Comparison of ENCODE assay signal across 8 cellular contexts in genomic region chr3:129278970-129279906, GRCh38. TPM values are rescaled to one million over a fixed set of nuclear protein-coding genes. Genes with fewer than 3 reads are reported as not detected.
DNase-seq lines count a peak whose midpoint lies in the region; ATAC-seq and TF ChIP-seq lines count a peak whose summit lies in the region.

No MANE protein-coding gene starts in this region.

- H3K27me3 Mint-ChIP-seq in activated B cell treated with CpG ODN at 0.5 μM for 24 hours = no peaks in the 10 kb centered on the region

- peak overlapping the region; percentile 24; the same call in 1 of the 2 replicates for H3K27ac ChIP-seq in KMS-11

- no peaks in the 10 kb centered on the region for H3K9me3 Mint-ChIP-seq in activated B cell treated with CpG ODN at 0.5 μM for 24 hours

- peak overlapping the region; percentile 91 for H3K4me3 Mint-ChIP-seq in activated B cell treated with CpG ODN at 0.5 μM for 24 hours

- H3K36me3 Mint-ChIP-seq in activated B cell treated with CpG ODN at 0.5 μM for 24 hours (ENCODE audit: low read depth) = peaks cover 43% of the 10 kb centered on the region

- CTCF ChIA-PET in activated B cell treated with CpG ODN at 0.5 μM for 24 hours (lab: Charles Lee) = interaction anchor here (0.9 to 4.6 kb wide), 2 partner anchors 34 to 37 kb away, joined by 3 to 21 read pairs; a partner anchor contains a TSS

- peaks cover 86% of the 10 kb centered on the region for H3K4me1 Mint-ChIP-seq in activated B cell treated with CpG ODN at 0.5 μM for 24 hours

- peak overlapping the region; percentile 97 for H3K4me3 ChIP-seq in KMS-11 (IDR thresholded peaks at IDR 0.05; ENCODE audit: insufficient read depth, low read depth, low read length)

- no peak for TF ChIP-seq CTCF in KMS-11 (conservative IDR thresholded peaks at IDR 0.05; ENCODE audit: low read depth, low read length)
- no peak for TF ChIP-seq CTCF in activated B cell treated with CpG ODN at 0.5 μM for 24 hours (IDR thresholded peaks at IDR 0.05)

- no peaks in the 10 kb centered on the region for H3K36me3 ChIP-seq in KMS-11 (ENCODE audit: insufficient read depth)

- peaks cover 6% of the 10 kb centered on the region; the same call in 1 of the 2 replicates for H3K27me3 ChIP-seq in KMS-11 (ENCODE audit: insufficient read depth, low read depth)

- DNase-seq in DMS53 (lab: John Stamatoyannopoulos, UW) (peak; percentile 60), DMS53 treated with DMSO at 0.1 percent for 48 hours (lab: John Stamatoyannopoulos, UW; ENCODE audit: unreplicated experiment) (no peak), activated B cell treated with CpG ODN at 0.5 μM for 24 hours (peak; percentile 47), cerebellar cortex (ENCODE audit: low spot score) (peak; percentile 31), left kidney (ENCODE audit: low read depth, low spot score) (peak; percentile 85)
- peak; percentile 63 for DNase-seq in stimulated activated CD4-positive, alpha-beta T cell treated with anti-CD3 and anti-CD28 coated beads, Interleukin-4, amount 100 ng/mL, for 24 hours

- peak overlapping the region; percentile 69 for H3K9ac ChIP-seq in KMS-11

- peak overlapping the region; percentile 91 for H3K4me2 ChIP-seq in KMS-11

- peak overlapping the region; percentile 60 for H2AFZ ChIP-seq in KMS-11 (ENCODE audit: low read depth)

- peaks cover 3% of the 10 kb centered on the region; the same call in 1 of the 2 replicates for H3K79me2 ChIP-seq in KMS-11 (ENCODE audit: insufficient read depth, low read depth)

- H3K27ac Mint-ChIP-seq in activated B cell treated with CpG ODN at 0.5 μM for 24 hours = peak overlapping the region; percentile 86

- peaks cover 94% of the 10 kb centered on the region for H3K4me1 ChIP-seq in KMS-11 (ENCODE audit: low read depth, poor library complexity, severe bottlenecking)

- POLR2A ChIA-PET in activated B cell treated with CpG ODN at 0.5 μM for 24 hours (lab: Charles Lee) = interaction anchor here (0.6 to 8.5 kb wide), 12 partner anchors 14 to 622 kb away, joined by 3 to 172 read pairs (median 4); partner anchors contain the start of genes COPG1, IFT122, MBD4 and RAB43

- 0 out of 2 replicates have a peak, but pooled peaks cover 8% of the 10 kb centered on the region for H4K20me1 ChIP-seq in KMS-11 (ENCODE audit: insufficient read depth)

- ATAC-seq in activated B cell treated with CpG ODN at 0.5 μM for 24 hours (ENCODE audit: low read depth) = peak; percentile 0
- ATAC-seq in GM21367 (IDR thresholded peaks at IDR 0.05; ENCODE audit: unreplicated experiment) = no peak

- intact Hi-C loops in activated B cell treated with CpG ODN at 0.5 μM for 24 hours (cut with micrococcal nuclease) = loop anchor here (1.0 to 5.0 kb wide), 5 partner anchors 95 to 1227 kb away; partner anchors contain the start of genes ISY1, RAB43 and SEC61A1

RNA-seq across cellular contexts. Expression of gene HMCES, which starts 0.6 kb away (rescaled TPM):
- total RNA-seq in activated B cell treated with CpG ODN at 0.5 μM for 24 hours = 31.7 and 37.2 TPM in 2 replicates

RNA-seq across cellular contexts. Expression of gene COPG1, which starts 29.8 kb away (rescaled TPM):
- 92.2 and 101 TPM in 2 replicates for total RNA-seq in activated B cell treated with CpG ODN at 0.5 μM for 24 hours
